In genomic region chr16:1351215-1351581, GRCh38 we compare ENCODE assay signal across 8 cellular contexts. TPM values are rescaled to one million over a fixed set of nuclear protein-coding genes. Genes with fewer than 3 reads are reported as not detected.
DNase-seq lines count a peak whose midpoint lies in the region; ATAC-seq and TF ChIP-seq lines count a peak whose summit lies in the region.

No MANE protein-coding gene starts in this region.

- in situ Hi-C loops in GM23248 (cut with MboI) = no loop called here

- peaks cover 25% of the 10 kb centered on the region for H3K36me3 Mint-ChIP-seq in CD4-positive, alpha-beta T cell (ENCODE audit: low read depth)

- ATAC-seq in CD4-positive, alpha-beta T cell (ENCODE audit: poor library complexity) = peak; percentile 21
- ATAC-seq in SK-N-SH treated with all-trans-retinoic acid at 6 μM for 48 hours = peak; percentile 2; the same call in 1 of the 3 replicates

- H3K4me2 ChIP-seq in GM23248 (ENCODE audit: unreplicated experiment) = peak overlapping the region; percentile 81

- H3K27ac ChIP-seq in CD4-positive, alpha-beta T cell (ENCODE audit: low read depth, low read length) = peak overlapping the region; percentile 46
- H3K27ac ChIP-seq in GM23248 (no peak overlapping the region), rectal smooth muscle tissue (ENCODE audit: low read depth, low read length) (peak overlapping the region; percentile 61)

- 7% methylated on average over 28 to 35 of the region's 35 CpGs for WGBS in GM23248 (ENCODE audit: low coverage in 1 of 2, low lambda C conversion rate in 2 of 2, missing lambda C conversion rate in 2 of 2), 2 experiments

- H3K27me3 Mint-ChIP-seq in CD4-positive, alpha-beta T cell = no peaks in the 10 kb centered on the region

- no peaks in the 10 kb centered on the region for H3K9me2 ChIP-seq in GM23248 (ENCODE audit: insufficient read depth)

- peak overlapping the region; percentile 80 for H3K27ac Mint-ChIP-seq in CD4-positive, alpha-beta T cell

- CTCF ChIA-PET in CD4-positive, alpha-beta T cell (lab: Charles Lee) = no interaction called here

- H3K79me2 ChIP-seq in GM23248 (ENCODE audit: insufficient read depth) = peaks cover 65% of the 10 kb centered on the region

- H3K36me3 ChIP-seq in GM23248 (ENCODE audit: low read depth) (no peaks in the 10 kb centered on the region; the same call in 1 of the 2 replicates), rectal smooth muscle tissue (ENCODE audit: control insufficient read depth, insufficient read depth, low read length) (peaks cover 8% of the 10 kb centered on the region)

- H3K4me3 ChIP-seq in GM23248 (peak overlapping the region; percentile 91), fibroblast of pulmonary artery (replicated peaks; ENCODE audit: low read depth, low read length) (peak overlapping the region; percentile 89), rectal smooth muscle tissue (ENCODE audit: low read length) (peak overlapping the region; percentile 90)

- TF ChIP-seq CTCF in CD4-positive, alpha-beta T cell (IDR thresholded peaks at IDR 0.05) = no peak
- TF ChIP-seq CTCF in fibroblast of pulmonary artery (IDR thresholded peaks at IDR 0.05; ENCODE audit: low read length, missing control alignments) = no peak

- POLR2A ChIA-PET in CD4-positive, alpha-beta T cell (lab: Charles Lee) = interaction anchor here (1.5 kb wide), 2 partner anchors 9 to 42 kb away, joined by 5 to 9 read pairs; partner anchors contain the start of gene UBE2I

- H3K4me1 ChIP-seq in GM23248 (ENCODE audit: insufficient read depth) (peaks cover 7% of the 10 kb centered on the region; the same call in 1 of the 2 replicates), rectal smooth muscle tissue (ENCODE audit: control insufficient read depth, insufficient read depth, low read length) (peaks cover 9% of the 10 kb centered on the region)

- H2AFZ ChIP-seq in GM23248 = peak overlapping the region; percentile 77

- no peaks in the 10 kb centered on the region for H3K9me3 ChIP-seq in CD4-positive, alpha-beta T cell (ENCODE audit: control insufficient read depth, low read length)
- no peaks in the 10 kb centered on the region for H3K9me3 ChIP-seq in GM23248 (ENCODE audit: low read depth)

- no peaks in the 10 kb centered on the region for H3K27me3 ChIP-seq in CD4-positive, alpha-beta T cell (ENCODE audit: control insufficient read depth, insufficient read depth, low read length)
- H3K27me3 ChIP-seq in GM23248 (replicated peaks; ENCODE audit: insufficient read depth) (no peaks in the 10 kb centered on the region), rectal smooth muscle tissue (ENCODE audit: control insufficient read depth, insufficient read depth, low read length) (no peaks in the 10 kb centered on the region)

- no peak for DNase-seq in CD4-positive, alpha-beta T cell
- DNase-seq in GM23248 (peak; percentile 27), fibroblast of pulmonary artery (ENCODE audit: low read depth) (no peak), LoVo (ENCODE audit: low spot score) (no peak), DMS79 treated with DMSO at 0.1 percent for 48 hours (lab: John Stamatoyannopoulos, UW) (no peak), NCI-H526 treated with DMSO at 0.1 percent for 48 hours (lab: John Stamatoyannopoulos, UW) (no peak)

- no peaks in the 10 kb centered on the region for H3K9me3 Mint-ChIP-seq in CD4-positive, alpha-beta T cell

- H4K20me1 ChIP-seq in GM23248 (ENCODE audit: insufficient read depth) = no peaks in the 10 kb centered on the region

- intact Hi-C loops in CD4-positive, alpha-beta T cell (cut with DNase I, micrococcal nuclease) = loop anchor here in 1 of 2 experiments (2.0 to 5.0 kb wide), 3 partner anchors 42 to 421 kb away; partner anchors contain the start of genes EME2, MRPS34, NME3 and UBE2I

- no peaks in the 10 kb centered on the region for H3F3A ChIP-seq in GM23248 (ENCODE audit: insufficient read depth)

- H3K9ac ChIP-seq in GM23248 (peak overlapping the region; percentile 92), rectal smooth muscle tissue (ENCODE audit: low read length) (peak overlapping the region; percentile 74)

- H3K4me3 Mint-ChIP-seq in CD4-positive, alpha-beta T cell = peak overlapping the region; percentile 76

- H3K4me1 Mint-ChIP-seq in CD4-positive, alpha-beta T cell (ENCODE audit: low read depth) = peaks cover 16% of the 10 kb centered on the region

TF ChIP-seq in SK-N-SH treated with all-trans-retinoic acid at 6 μM for 48 hours, 23 proteins besides CTCF, POLR2A, EP300 and RAD21 (continues in another document):
- no peak for TF ChIP-seq ARNTL (CRISPR knock-in tag; IDR thresholded peaks at IDR 0.05; ENCODE audit: borderline replicate concordance, low read depth)
- no peak for TF ChIP-seq SNAI2 (CRISPR knock-in tag; IDR thresholded peaks at IDR 0.05)
- TF ChIP-seq OSR1 (CRISPR knock-in tag; IDR thresholded peaks at IDR 0.05) = no peak
- TF ChIP-seq ZNF8 (CRISPR knock-in tag; IDR thresholded peaks at IDR 0.05) = no peak
- no peak for TF ChIP-seq PATZ1 (CRISPR knock-in tag; IDR thresholded peaks at IDR 0.05; ENCODE audit: borderline replicate concordance)
- TF ChIP-seq ESRRG (CRISPR knock-in tag; IDR thresholded peaks at IDR 0.05) = no peak
- TF ChIP-seq TSHZ2 (CRISPR knock-in tag; IDR thresholded peaks at IDR 0.05) = no peak
- TF ChIP-seq CSDC2 (CRISPR knock-in tag; IDR thresholded peaks at IDR 0.05) = no peak
- TF ChIP-seq CREB5 (CRISPR knock-in tag; IDR thresholded peaks at IDR 0.05; ENCODE audit: low read depth) = no peak
- no peak for TF ChIP-seq ZFP3 (CRISPR knock-in tag; IDR thresholded peaks at IDR 0.05)
- no peak for TF ChIP-seq GLIS3 (CRISPR knock-in tag; IDR thresholded peaks at IDR 0.05)
- no peak for TF ChIP-seq ZFP30 (CRISPR knock-in tag; IDR thresholded peaks at IDR 0.05)
- TF ChIP-seq TOX (CRISPR knock-in tag; IDR thresholded peaks at IDR 0.05; ENCODE audit: borderline replicate concordance) = no peak
- no peak for TF ChIP-seq PPARA (CRISPR knock-in tag; IDR thresholded peaks at IDR 0.05; ENCODE audit: borderline replicate concordance)
- no peak for TF ChIP-seq RARB (CRISPR knock-in tag; IDR thresholded peaks at IDR 0.05)

RNA-seq across cellular contexts. Expression of gene TSR3, which starts 0.5 kb away (rescaled TPM):
- 10 to 100 TPM; 19.9 to 21.4 TPM for total RNA-seq in CD4-positive, alpha-beta T cell
- total RNA-seq in GM23248 (2014; rRNA removed; shearing (Covaris generic)) = 88.0 and 110 TPM in 2 replicates
- polyA plus RNA-seq in GM23248 (2016; fragmentation: Nextera tagmentation; extraction: Ambion mirVana) = 105 and 106 TPM in 2 replicates

RNA-seq across cellular contexts. Expression of gene GNPTG, which starts 0.5 kb away (rescaled TPM):
- total RNA-seq in CD4-positive, alpha-beta T cell = 10 to 100 TPM; 27.6 to 32.0 TPM
- 52.4 and 85.8 TPM in 2 replicates for total RNA-seq in GM23248 (2014; rRNA removed; shearing (Covaris generic))
- polyA plus RNA-seq in GM23248 (2016; fragmentation: Nextera tagmentation; extraction: Ambion mirVana) = 99.9 and 109 TPM in 2 replicates

RNA-seq across cellular contexts. Expression of gene BAIAP3, which starts 17.8 kb away (rescaled TPM):
- total RNA-seq in CD4-positive, alpha-beta T cell = 10 to 100 TPM; 19.6 to 21.5 TPM
- 0.13 and 0.86 TPM in 2 replicates for total RNA-seq in GM23248 (2014; rRNA removed; shearing (Covaris generic))
- 0.23 and 0.24 TPM in 2 replicates for polyA plus RNA-seq in GM23248 (2016; fragmentation: Nextera tagmentation; extraction: Ambion mirVana)

RNA-seq across cellular contexts. Expression of gene UBE2I, which starts 41.8 kb away (rescaled TPM):
- 100 to 1,000 TPM; 247 to 252 TPM for total RNA-seq in CD4-positive, alpha-beta T cell
- 46.5 and 77.7 TPM in 2 replicates for total RNA-seq in GM23248 (2014; rRNA removed; shearing (Covaris generic))
- 133 and 134 TPM in 2 replicates for polyA plus RNA-seq in GM23248 (2016; fragmentation: Nextera tagmentation; extraction: Ambion mirVana)

Comparison
In these comparisons a context has a peak if more than half of its experiments do, and no peak if none do; other contexts are left out.
1. RNA of gene BAIAP3, which starts 17.8 kb away (total RNA-seq): 19.6 to 21.5 TPM in CD4-positive, alpha-beta T cell; 0.13 to 0.86 TPM in GM23248; every median in the first group is over 10 times any median in the second.
2. Peak in every context shown above with its lines, with median percentiles within 50 percentile points of each other: H3K4me3 ChIP-seq.